In the genomic region with DNA sequence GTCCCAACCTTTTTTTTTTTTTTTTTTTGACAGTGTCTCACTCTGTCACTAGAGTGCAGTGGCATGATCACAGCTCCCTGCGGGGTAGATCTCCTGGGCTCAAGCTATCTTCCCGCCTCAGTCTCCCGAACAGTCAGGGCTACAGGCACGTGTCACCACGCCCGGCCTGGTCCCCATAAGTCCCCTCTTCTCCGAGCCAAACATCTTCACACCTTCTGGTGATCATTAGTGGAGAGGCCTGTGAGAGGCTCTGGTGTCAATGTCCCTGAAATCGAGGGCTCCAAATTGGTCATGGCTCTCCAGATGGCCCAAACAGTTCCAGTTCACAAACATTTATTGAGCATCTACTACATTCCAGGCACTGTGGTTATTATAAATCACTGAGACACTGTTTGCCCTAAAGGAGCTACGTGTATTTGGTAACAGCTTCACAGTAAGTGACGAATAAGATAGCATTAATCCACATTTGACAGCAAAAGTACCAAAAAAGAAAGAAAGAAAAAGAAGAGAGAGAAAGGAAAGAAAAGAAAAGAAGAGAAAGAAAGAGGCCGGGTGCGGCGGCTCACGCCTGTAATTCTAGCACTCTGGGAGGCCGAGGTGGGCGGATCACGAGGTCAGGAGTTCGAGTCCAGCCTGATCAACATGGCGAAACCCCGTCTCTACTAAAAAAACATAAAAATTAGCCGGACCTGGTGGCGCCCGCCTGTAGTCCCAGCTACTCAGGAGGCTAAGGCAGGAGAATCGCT, we compare ENCODE assay signal across 1 cellular context.
TF ChIP-seq lines count a peak whose summit lies in the region.

No MANE protein-coding gene starts in this region.

TF ChIP-seq in HEK293, 187 proteins besides CTCF, POLR2A, EP300 and RAD21 (continued from another document):
- no peak for TF ChIP-seq ZFP37 (tag by site-specific recombination; IDR thresholded peaks at IDR 0.05)
- no peak for TF ChIP-seq ZNF521 (tag by site-specific recombination; IDR thresholded peaks at IDR 0.05)
- TF ChIP-seq ZNF548 (tag by site-specific recombination; IDR thresholded peaks at IDR 0.05) = no peak
- no peak for TF ChIP-seq ZNF174 (tag by site-specific recombination; IDR thresholded peaks at IDR 0.05)
- TF ChIP-seq ZBTB1 (tag by site-specific recombination; IDR thresholded peaks at IDR 0.05) = no peak
- TF ChIP-seq, protein P1, sequence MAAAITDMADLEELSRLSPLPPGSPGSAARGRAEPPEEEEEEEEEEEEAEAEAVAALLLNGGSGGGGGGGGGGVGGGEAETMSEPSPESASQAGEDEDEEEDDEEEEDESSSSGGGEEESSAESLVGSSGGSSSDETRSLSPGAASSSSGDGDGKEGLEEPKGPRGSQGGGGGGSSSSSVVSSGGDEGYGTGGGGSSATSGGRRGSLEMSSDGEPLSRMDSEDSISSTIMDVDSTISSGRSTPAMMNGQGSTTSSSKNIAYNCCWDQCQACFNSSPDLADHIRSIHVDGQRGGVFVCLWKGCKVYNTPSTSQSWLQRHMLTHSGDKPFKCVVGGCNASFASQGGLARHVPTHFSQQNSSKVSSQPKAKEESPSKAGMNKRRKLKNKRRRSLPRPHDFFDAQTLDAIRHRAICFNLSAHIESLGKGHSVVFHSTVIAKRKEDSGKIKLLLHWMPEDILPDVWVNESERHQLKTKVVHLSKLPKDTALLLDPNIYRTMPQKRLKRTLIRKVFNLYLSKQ (tag by site-specific recombination; IDR thresholded peaks at IDR 0.05; ENCODE audit: borderline replicate concordance) = no peak
- TF ChIP-seq ZFHX2 (tag by site-specific recombination; conservative IDR thresholded peaks at IDR 0.05) = no peak
- TF ChIP-seq KLF16 (tag by site-specific recombination; IDR thresholded peaks at IDR 0.05) = no peak
- TF ChIP-seq ZBTB7A (tag by site-specific recombination; IDR thresholded peaks at IDR 0.05; ENCODE audit: low read depth) = no peak
- TF ChIP-seq ZNF423 (tag by site-specific recombination; IDR thresholded peaks at IDR 0.05) = no peak
- peak; percentile 99 for TF ChIP-seq ZNF664 (tag by site-specific recombination; IDR thresholded peaks at IDR 0.05)
TF ChIP-seq in HEK293: peak in this region for 2.
